ENCODE assay signal across 25 cellular contexts in genomic region chr21:21622460-21623234, GRCh38.
A peak's percentile ranks its signal among the peaks of the same experiment; 100 is the strongest.
DNase-seq lines count a peak whose midpoint lies in the region; ATAC-seq, FAIRE-seq and TF ChIP-seq lines count a peak whose summit lies in the region.
"Had no signal": no experiment of that assay in that cellular context is flagged by ENCODE, and none has a peak within 500 bp of the region (broad histone marks: within the 10 kb centered on the region; RNA-seq: fewer than 3 reads in every experiment).

No MANE protein-coding gene starts in this region.

- H3K14ac ChIP-seq in IMR-90 (replicated peaks; ENCODE audit: low read depth, low read length): no peak overlapping the region

- CTCF ChIA-PET in HepG2 (lab: Yijun Ruan, JAX; ENCODE audit: low intra/inter-chr PET ratio, low total read pairs): no interaction called here
- CTCF ChIA-PET in IMR-90 (lab: Yijun Ruan, JAX): interaction anchor here (1.3 kb wide), 1 partner anchor 11 kb away, joined by 3 read pairs; no protein-coding TSS in a partner anchor

- TF ChIP-seq CTCF in HepG2 (CRISPR knock-in tag; IDR thresholded peaks at IDR 0.05) (no peak), right lobe of liver (IDR thresholded peaks at IDR 0.05) (no peak), IMR-90 (conservative IDR thresholded peaks at IDR 0.05; ENCODE audit: low read depth, low read length) (no peak), SU-DHL-6 (IDR thresholded peaks at IDR 0.05; ENCODE audit: insufficient read depth, low read length, poor library complexity, severe bottlenecking) (no peak)

- H3K4me3 ChIP-seq in HepG2 (replicated peaks in 1 of 3; ENCODE audit: insufficient read depth in 1 of 3, low read depth in 2 of 3, low read length in 3 of 3) (no peak overlapping the region), right lobe of liver (no peak overlapping the region), IMR-90 (ENCODE audit: insufficient read depth, low read depth, low read length) (no peak overlapping the region), SU-DHL-6 (ENCODE audit: insufficient read depth, low read length, poor library complexity, severe bottlenecking) (no peak overlapping the region)
- H3K4me3 ChIP-seq: BLaER1 treated with 17β-estradiol and CSF1 and Interleukin-3, amounts not matched to agents 10 nM and 100 nM; GM12878 had no signal

- H3K4ac ChIP-seq in IMR-90 (ENCODE audit: low read depth, low read length): no peak overlapping the region

- H3K79me1 ChIP-seq in IMR-90 (ENCODE audit: low read depth in 1 of 2, low read length in 2 of 2): no peaks in the 10 kb centered on the region

- 3% methylated on average over 3 of the region's 3 CpGs for WGBS in HepG2 (ENCODE audit: low lambda C conversion rate)
- WGBS in right lobe of liver (ENCODE audit: insufficient coverage, low coverage, low lambda C conversion rate, missing lambda C conversion rate): 27% methylated on average over 3 of the region's 3 CpGs
- no CpG with 5 or more reads among the region's 3 CpGs for WGBS in IMR-90 (ENCODE audit: extremely low coverage in 2 of 2, insufficient read length in 1 of 2), 2 experiments

- H4K5ac ChIP-seq in IMR-90 (ENCODE audit: low read depth, low read length): no peak overlapping the region

- TF ChIP-seq RAD21 in HepG2 (CRISPR knock-in tag; IDR thresholded peaks at IDR 0.05) (no peak), IMR-90 (IDR thresholded peaks at IDR 0.05; ENCODE audit: low read length) (no peak)

- in situ Hi-C loops in HepG2 (cut with HindIII; ENCODE audit: extremely low pct_ligation_motif_present, low pct_unique_long_range_greater_than_20kb) (no loop called here), IMR-90 (cut with MboI; ENCODE audit: low sequenced_read_pairs) (no loop called here)

- TF ChIP-seq EP300 in HepG2 (IDR thresholded peaks at IDR 0.05; ENCODE audit: low read depth in 2 of 2, low read length in 2 of 2) (no peak), HepG2 (CRISPR knock-in tag; IDR thresholded peaks at IDR 0.05; ENCODE audit: borderline replicate concordance) (no peak)

- no peak overlapping the region for H3K18ac ChIP-seq in IMR-90 (ENCODE audit: low read depth, low read length)

- H4K91ac ChIP-seq in IMR-90 (ENCODE audit: insufficient read depth, low read depth, low read length): no peak overlapping the region

- dilution Hi-C loops in IMR-90 (cut with HindIII; ENCODE audit: low sequenced_read_pairs, unreplicated experiment): no loop called here

- FAIRE-seq in HepG2 (lab: Jason Lieb, UNC): no peak
- FAIRE-seq: A204.1, D721Med, GM12878, GM19239, H1 had no signal

- H2AK5ac ChIP-seq in IMR-90 (ENCODE audit: low read depth, low read length): no peak overlapping the region

- intact Hi-C loops in HepG2 (cut with micrococcal nuclease; ENCODE audit: unreplicated experiment) (no loop called here), right lobe of liver (cut with DNase I) (no loop called here), IMR-90 (cut with micrococcal nuclease) (no loop called here)

- H3K9ac ChIP-seq in HepG2 (ENCODE audit: insufficient read depth, low read depth, low read length): no peak overlapping the region
- no peak overlapping the region for H3K9ac ChIP-seq in IMR-90 (ENCODE audit: low read depth, low read length)
- no peak overlapping the region for H3K9ac ChIP-seq in SU-DHL-6 (ENCODE audit: low read length)
- H3K9ac ChIP-seq: BLaER1 treated with 17β-estradiol and CSF1 and Interleukin-3, amounts not matched to agents 10 nM and 100 nM had no signal

- no peak overlapping the region for H2BK5ac ChIP-seq in IMR-90 (ENCODE audit: low read depth, low read length, poor library complexity, severe bottlenecking)

- no peak overlapping the region; a peak in 1 of 4 replicates for H4K8ac ChIP-seq in IMR-90 (ENCODE audit: low read depth in 2 of 2, low read length in 2 of 2)

- POLR2A ChIA-PET in HepG2 (lab: Yijun Ruan, JAX): no interaction called here
- POLR2A ChIA-PET in IMR-90 (lab: Charles Lee; ENCODE audit: unreplicated experiment): no interaction called here

- ATAC-seq in HepG2 (no peak), right lobe of liver (no peak), IMR-90 (ENCODE audit: low read depth) (no peak)
- ATAC-seq: GM12878, HCT116 had no signal

- H3K27ac ChIP-seq in HepG2 (ENCODE audit: extremely low read length, insufficient read depth, low read length): no peak overlapping the region
- no peak overlapping the region for H3K27ac ChIP-seq in right lobe of liver
- H3K27ac ChIP-seq in IMR-90 (ENCODE audit: insufficient read depth, low read length): no peak overlapping the region
- H3K27ac ChIP-seq in SU-DHL-6 (ENCODE audit: low read depth, low read length): no peak overlapping the region
- H3K27ac ChIP-seq: 22Rv1; BLaER1 treated with 17β-estradiol and CSF1 and Interleukin-3, amounts not matched to agents 10 nM and 100 nM had no signal

- no peak overlapping the region for H3K23ac ChIP-seq in IMR-90 (ENCODE audit: low read depth, low read length)

- H3K27me3 ChIP-seq in HepG2 (ENCODE audit: control insufficient read depth in 1 of 2, insufficient read depth in 2 of 2, low read length in 2 of 2): no peaks in the 10 kb centered on the region
- no peaks in the 10 kb centered on the region for H3K27me3 ChIP-seq in right lobe of liver
- H3K27me3 ChIP-seq in IMR-90 (ENCODE audit: control insufficient read depth, insufficient read depth, low read length): no peaks in the 10 kb centered on the region
- no peaks in the 10 kb centered on the region for H3K27me3 ChIP-seq in SU-DHL-6 (ENCODE audit: low read length)
- H3K27me3 ChIP-seq: BE2C; BLaER1 treated with 17β-estradiol and CSF1 and Interleukin-3, amounts not matched to agents 10 nM and 100 nM had no signal

- TF ChIP-seq POLR2A in HepG2 (IDR thresholded peaks at IDR 0.05; ENCODE audit: insufficient read depth in 1 of 2, low read depth in 2 of 2, low read length in 2 of 2): no peak
- no peak for TF ChIP-seq POLR2A in right lobe of liver (IDR thresholded peaks at IDR 0.05)
- TF ChIP-seq POLR2A in IMR-90 (IDR thresholded peaks at IDR 0.05; ENCODE audit: low read depth, low read length): no peak

- H3K36me3 ChIP-seq in HepG2 (replicated peaks in 1 of 2; ENCODE audit: control insufficient read depth in 1 of 2, insufficient read depth in 2 of 2, low read length in 2 of 2) (no peaks in the 10 kb centered on the region), right lobe of liver (no peaks in the 10 kb centered on the region), IMR-90 (ENCODE audit: control insufficient read depth, insufficient read depth, low read length) (no peaks in the 10 kb centered on the region), SU-DHL-6 (ENCODE audit: low read length) (no peaks in the 10 kb centered on the region)
- H3K36me3 ChIP-seq: BE2C; BLaER1 treated with 17β-estradiol and CSF1 and Interleukin-3, amounts not matched to agents 10 nM and 100 nM had no signal

- no peak overlapping the region for H3K56ac ChIP-seq in IMR-90 (ENCODE audit: extremely low read depth, insufficient read depth, low read length)

- no peaks in the 10 kb centered on the region for H3F3A ChIP-seq in SU-DHL-6 (ENCODE audit: insufficient read depth)

- no peak for DNase-seq in HepG2 (ENCODE audit: low spot score)
- no peak for DNase-seq in right lobe of liver
- no peak for DNase-seq in IMR-90
- DNase-seq in stimulated activated CD4-positive, alpha-beta T cell treated with anti-CD3 and anti-CD28 coated beads, Interleukin-2, amount 100 ng/mL, for 48 hours: no peak
- no peak for DNase-seq in SIG-M5 (lab: John Stamatoyannopoulos, UW)
- DNase-seq in medulla oblongata (ENCODE audit: extremely low spot score): no peak
- DNase-seq: ACHN; AML-193; BE2C; CD4-positive, alpha-beta T cell; CD8-positive, alpha-beta memory T cell; DMS 273 treated with DMSO at 0.1 percent for 48 hours; DMS79; EL; GDM1; H9 had no signal

- H2BK120ac ChIP-seq in IMR-90 (ENCODE audit: low read depth, low read length): no peak overlapping the region

- H3K4me2 ChIP-seq in HepG2 (ENCODE audit: low read depth, low read length) (no peak overlapping the region), IMR-90 (ENCODE audit: low read depth, low read length) (no peak overlapping the region), SU-DHL-6 (ENCODE audit: low read depth, low read length, poor library complexity, severe bottlenecking) (no peak overlapping the region)
- H3K4me2 ChIP-seq: BLaER1 treated with 17β-estradiol and CSF1 and Interleukin-3, amounts not matched to agents 10 nM and 100 nM had no signal

- BruUV-seq in HepG2 (replicated peaks; lab: Mats Ljungman, UMichigan) (no TSS peak), IMR-90 (replicated peaks; lab: Mats Ljungman, UMichigan) (no TSS peak)

- H3K79me2 ChIP-seq in HepG2 (ENCODE audit: insufficient read depth, low read length) (no peaks in the 10 kb centered on the region), SU-DHL-6 (ENCODE audit: insufficient read depth, low read length) (no peaks in the 10 kb centered on the region)

- H3K4me1 ChIP-seq in HepG2 (ENCODE audit: insufficient read depth, low read length) (no peaks in the 10 kb centered on the region), right lobe of liver (no peaks in the 10 kb centered on the region), IMR-90 (ENCODE audit: control insufficient read depth, insufficient read depth, low read length) (peaks cover 3% of the 10 kb centered on the region; the same call in 1 of the 2 replicates)
- H3K4me1 ChIP-seq: BLaER1 treated with 17β-estradiol and CSF1 and Interleukin-3, amounts not matched to agents 10 nM and 100 nM had no signal

- no peaks in the 10 kb centered on the region for H3K9me2 ChIP-seq in SU-DHL-6 (replicated peaks; ENCODE audit: insufficient read depth, low read length)

- peaks cover 90% of the 10 kb centered on the region for H3K9me3 ChIP-seq in HepG2 (ENCODE audit: low read length)
- no peaks in the 10 kb centered on the region for H3K9me3 ChIP-seq in right lobe of liver
- no peaks in the 10 kb centered on the region for H3K9me3 ChIP-seq in IMR-90 (ENCODE audit: control insufficient read depth, insufficient read depth, low read length)
- no peaks in the 10 kb centered on the region for H3K9me3 ChIP-seq in SU-DHL-6 (ENCODE audit: insufficient read depth, low read length)
- H3K9me3 ChIP-seq: BE2C; BLaER1 treated with 17β-estradiol and CSF1 and Interleukin-3, amounts not matched to agents 10 nM and 100 nM had no signal

- H2BK20ac ChIP-seq in IMR-90 (ENCODE audit: low read depth, low read length): no peak overlapping the region

- no peaks in the 10 kb centered on the region for H3K9me1 ChIP-seq in IMR-90 (ENCODE audit: insufficient read depth, low read length)

- H4K20me1 ChIP-seq in HepG2 (ENCODE audit: insufficient read depth, low read length): no peaks in the 10 kb centered on the region
- H4K20me1 ChIP-seq in IMR-90 (ENCODE audit: insufficient read depth, low read length): no peaks in the 10 kb centered on the region
- no peaks in the 10 kb centered on the region for H4K20me1 ChIP-seq in SU-DHL-6 (ENCODE audit: low read depth, low read length)
- H4K20me1 ChIP-seq: BLaER1 treated with 17β-estradiol and CSF1 and Interleukin-3, amounts not matched to agents 10 nM and 100 nM had no signal

- no peak overlapping the region for H2AK9ac ChIP-seq in IMR-90 (replicated peaks; ENCODE audit: low read depth, low read length, poor library complexity)

- H2AFZ ChIP-seq in HepG2 (ENCODE audit: low read length) (no peak overlapping the region), IMR-90 (replicated peaks; ENCODE audit: low read length, poor library complexity) (no peak overlapping the region), SU-DHL-6 (ENCODE audit: low read depth, low read length, severe bottlenecking) (peak overlapping the region; percentile 78)

- no peak overlapping the region for H2BK15ac ChIP-seq in IMR-90 (ENCODE audit: low read depth, low read length)

TF ChIP-seq in IMR-90, 13 proteins besides CTCF, POLR2A, EP300 and RAD21 (continues in another document):
- no peak for TF ChIP-seq CEBPB (IDR thresholded peaks at IDR 0.05; ENCODE audit: low read depth, low read length)
